In genomic region chrX:9465380-9466114, GRCh38 we compare ENCODE assay signal across 8 cellular contexts. TPM values are rescaled to one million over a fixed set of nuclear protein-coding genes. Genes with fewer than 3 reads are reported as not detected.
DNase-seq lines count a peak whose midpoint lies in the region; ATAC-seq and TF ChIP-seq lines count a peak whose summit lies in the region.

No MANE protein-coding gene starts in this region.

- H3K4me1 ChIP-seq in A673 (ENCODE audit: insufficient read depth, low read length, poor library complexity, severe bottlenecking), result peaks cover 21% of the 10 kb centered on the region
- H3K4me1 ChIP-seq in trophoblast cell (ENCODE audit: control insufficient read depth in 1 of 2, insufficient read depth in 2 of 2, low read length in 2 of 2), result peaks cover 7 to 26% of the 10 kb centered on the region in 2 experiments

- peaks cover 10% of the 10 kb centered on the region for H3K79me2 ChIP-seq in trophoblast cell (ENCODE audit: control insufficient read depth, insufficient read depth, low read length, poor library complexity)

- H3K9me3 ChIP-seq in A673 (ENCODE audit: low read depth, low read length, poor library complexity, severe bottlenecking), result no peaks in the 10 kb centered on the region
- no peaks in the 10 kb centered on the region for H3K9me3 ChIP-seq in trophoblast cell (ENCODE audit: insufficient read depth, low read depth, low read length)

- H3K4me3 ChIP-seq in A673 (ENCODE audit: low read depth, low read length, poor library complexity, severe bottlenecking), result peak overlapping the region; percentile 65
- H3K4me3 ChIP-seq in LNCaP clone FGC (ENCODE audit: low read depth, low read length), result peak overlapping the region; percentile 62
- peak overlapping the region; percentile 70 for H3K4me3 ChIP-seq in fibroblast of villous mesenchyme (ENCODE audit: low read depth, low read length)
- H3K4me3 ChIP-seq in trophoblast cell (ENCODE audit: low read depth, low read length), result peak overlapping the region; percentile 81

- H3K36me3 Mint-ChIP-seq in activated T-cell treated with anti-CD3 and anti-CD28 coated beads, Interleukin-2, amount 50 U/mL, for 4 hours (ENCODE audit: insufficient read depth), result peaks cover 2% of the 10 kb centered on the region

- DNase-seq in A673 (ENCODE audit: low spot score), result peak; percentile 6
- DNase-seq in LNCaP clone FGC (ENCODE audit: low read depth), result no peak
- DNase-seq in activated T-cell treated with anti-CD3 and anti-CD28 coated beads, Interleukin-2, amount 50 U/mL, for 4 hours, result peak; percentile 23
- no peak for DNase-seq in fibroblast of villous mesenchyme (ENCODE audit: low read depth)
- no peak for DNase-seq in trophoblast cell
- DNase-seq in dermis blood vessel endothelial cell, result no peak
- DNase-seq in KG1 (lab: John Stamatoyannopoulos, UW), result no peak

- peak overlapping the region; percentile 83 for H3K9ac ChIP-seq in trophoblast cell (ENCODE audit: low read length)

- no peaks in the 10 kb centered on the region for H3K27me3 Mint-ChIP-seq in activated T-cell treated with anti-CD3 and anti-CD28 coated beads, Interleukin-2, amount 50 U/mL, for 4 hours (ENCODE audit: low read depth)

- no peaks in the 10 kb centered on the region for H3K36me3 ChIP-seq in A673 (ENCODE audit: insufficient read depth, low read length, poor library complexity, severe bottlenecking)
- no peaks in the 10 kb centered on the region for H3K36me3 ChIP-seq in trophoblast cell (ENCODE audit: control insufficient read depth in 1 of 2, insufficient read depth in 2 of 2, low read length in 2 of 2)

- no CpG with 5 or more reads among the region's 87 CpGs for WGBS in trophoblast cell (ENCODE audit: extremely low coverage, insufficient coverage, insufficient read length)

- TF ChIP-seq CTCF in A673 (conservative IDR thresholded peaks at IDR 0.05; ENCODE audit: low read depth, low read length) (no peak), LNCaP clone FGC (IDR thresholded peaks at IDR 0.05; ENCODE audit: control insufficient read depth, extremely low read depth, insufficient read depth) (no peak), fibroblast of villous mesenchyme (IDR thresholded peaks at IDR 0.05; ENCODE audit: insufficient read depth, low read depth, low read length) (peak; percentile 3)

- peak; percentile 8 for ATAC-seq in GM19372 (IDR thresholded peaks at IDR 0.05; ENCODE audit: low read depth, unreplicated experiment)
- ATAC-seq in activated T-cell treated with anti-CD3 and anti-CD28 coated beads, Interleukin-2, amount 50 U/mL, for 4 hours, result peak; percentile 36 to 49

- H2BK120ac ChIP-seq in trophoblast cell (ENCODE audit: insufficient read depth, low read length, poor library complexity), result peak overlapping the region; percentile 77

- intact Hi-C loops in A673 (cut with micrococcal nuclease; ENCODE audit: unreplicated experiment), result loop anchor here (10.0 kb wide), 1 partner anchor 321 kb away; no protein-coding TSS in a partner anchor

- H3K27me3 ChIP-seq in A673 (replicated peaks; ENCODE audit: insufficient read depth, low read depth, low read length, poor library complexity), result no peaks in the 10 kb centered on the region
- no peaks in the 10 kb centered on the region for H3K27me3 ChIP-seq in trophoblast cell (ENCODE audit: insufficient read depth, low read length)

- CTCF ChIA-PET in A673 (lab: Charles Lee), result no interaction called here

- no peaks in the 10 kb centered on the region for H3K9me3 Mint-ChIP-seq in activated T-cell treated with anti-CD3 and anti-CD28 coated beads, Interleukin-2, amount 50 U/mL, for 4 hours

- peak overlapping the region; percentile 78 for H3K4me2 ChIP-seq in trophoblast cell (ENCODE audit: low read length)

- H3K4me3 Mint-ChIP-seq in activated T-cell treated with anti-CD3 and anti-CD28 coated beads, Interleukin-2, amount 50 U/mL, for 4 hours, result peak overlapping the region; percentile 70

- peak overlapping the region; percentile 64 for H2BK12ac ChIP-seq in trophoblast cell (ENCODE audit: low read length)

- H2AK5ac ChIP-seq in trophoblast cell (ENCODE audit: low read length), result no peak overlapping the region

- H3K18ac ChIP-seq in trophoblast cell (ENCODE audit: low read length), result peak overlapping the region; percentile 93

- POLR2A ChIA-PET in A673 (lab: Charles Lee; ENCODE audit: low non-redundant PET), result no interaction called here

- peak overlapping the region; percentile 54 for H4K12ac ChIP-seq in trophoblast cell (ENCODE audit: low read depth, low read length)

- H2BK5ac ChIP-seq in trophoblast cell (ENCODE audit: low read depth, low read length, poor library complexity), result peak overlapping the region; percentile 27

- BruUV-seq in A673 (replicated peaks; lab: Mats Ljungman, UMichigan), result no TSS peak

- H4K8ac ChIP-seq in trophoblast cell (ENCODE audit: low read depth, low read length), result peak overlapping the region; percentile 62

- H3K4ac ChIP-seq in trophoblast cell (ENCODE audit: low read depth, low read length), result peak overlapping the region; percentile 86

- H3K14ac ChIP-seq in trophoblast cell (ENCODE audit: low read length), result peak overlapping the region; percentile 62

- peak overlapping the region; percentile 65 for H3K27ac ChIP-seq in A673 (ENCODE audit: low read depth, low read length, poor library complexity, severe bottlenecking)
- H3K27ac ChIP-seq in trophoblast cell (ENCODE audit: low read depth, low read length), result no peak overlapping the region

- H4K91ac ChIP-seq in trophoblast cell (ENCODE audit: low read depth, low read length), result peak overlapping the region; percentile 77

- H3K4me1 Mint-ChIP-seq in activated T-cell treated with anti-CD3 and anti-CD28 coated beads, Interleukin-2, amount 50 U/mL, for 4 hours (ENCODE audit: low read depth), result peaks cover 53% of the 10 kb centered on the region

- H3K79me1 ChIP-seq in trophoblast cell (ENCODE audit: low read length), result peaks cover 16% of the 10 kb centered on the region

- no peak overlapping the region for H3K23ac ChIP-seq in trophoblast cell (ENCODE audit: low read length)

- no peak overlapping the region for H2AFZ ChIP-seq in trophoblast cell (ENCODE audit: insufficient read depth, low read length, poor library complexity)

RNA-seq across cellular contexts. Expression of gene TBL1X, which starts 0.7 kb away (rescaled TPM):
- total RNA-seq in A673 (2021), result 26.9 and 33.0 TPM in 2 replicates
- total RNA-seq in activated T-cell treated with anti-CD3 and anti-CD28 coated beads, Interleukin-2, amount 50 U/mL, for 4 hours, result 10 to 100 TPM; 45.5 to 61.3 (median 49.9) TPM
- total RNA-seq in fibroblast of villous mesenchyme, result 28.0 and 30.7 TPM in 2 replicates
- 14.6 and 15.2 TPM in 2 replicates for polyA plus RNA-seq in trophoblast cell (2013)
- 10.4 and 19.6 TPM in 2 replicates for total RNA-seq in dermis blood vessel endothelial cell

Comparison
In these comparisons a context has a peak if more than half of its experiments do, and no peak if none do; other contexts are left out.
1. DNase-seq: peak in A673 (single experiment) and activated T-cell treated with anti-CD3 and anti-CD28 coated beads, Interleukin-2, amount 50 U/mL, for 4 hours (single experiment); none in LNCaP clone FGC (single experiment), fibroblast of villous mesenchyme (single experiment), trophoblast cell (0 of 2), dermis blood vessel endothelial cell (single experiment) and KG1 (single experiment).
2. Peak in every context shown above with its lines, with median percentiles within 50 percentile points of each other: H3K4me3 ChIP-seq.